30 cellular contexts compared by ENCODE assay signal in genomic region chr20:46371656-46372055, GRCh38. TPM values are rescaled to one million over a fixed set of nuclear protein-coding genes. Genes with fewer than 3 reads are reported as not detected.
DNase-seq lines count a peak whose midpoint lies in the region; ATAC-seq and TF ChIP-seq lines count a peak whose summit lies in the region.
"Had no signal": no experiment of that assay in that cellular context is flagged by ENCODE, and none has a peak within 500 bp of the region (broad histone marks: within the 10 kb centered on the region; RNA-seq: fewer than 3 reads in every experiment).

No MANE protein-coding gene starts in this region.

- H3K9ac ChIP-seq in adipocyte (ENCODE audit: low read length), result peak overlapping the region; percentile 42

- H3K4me3 Mint-ChIP-seq in naive thymus-derived CD8-positive, alpha-beta T cell, result no peak overlapping the region
- H3K4me3 Mint-ChIP-seq: GM23338, nephron, type B pancreatic cell had no signal

- peaks cover 6 to 96% (median 36%) of the 10 kb centered on the region in 3 donors for H3K36me3 Mint-ChIP-seq in naive thymus-derived CD8-positive, alpha-beta T cell

- TF ChIP-seq CTCF in AG10803 (conservative IDR thresholded peaks at IDR 0.05; ENCODE audit: low read length), result no peak

- no peaks in the 10 kb centered on the region for H3K27me3 ChIP-seq in adipocyte (replicated peaks; ENCODE audit: control insufficient read depth, insufficient read depth, low read length)
- H3K27me3 ChIP-seq: heart right ventricle, MG63, ovary, SJSA1 had no signal

- no peaks in the 10 kb centered on the region for H3K9me3 ChIP-seq in adipocyte (ENCODE audit: control insufficient read depth, low read length)
- H3K9me3 ChIP-seq: heart right ventricle, lower lobe of right lung, MG63, ovary, SJSA1 had no signal

- H3K36me3 ChIP-seq in adipocyte (ENCODE audit: control insufficient read depth, insufficient read depth, low read length, severe bottlenecking), result peaks cover 97% of the 10 kb centered on the region
- H3K36me3 ChIP-seq: ovary had no signal

- H3K4me1 Mint-ChIP-seq in naive thymus-derived CD8-positive, alpha-beta T cell, result peaks cover 5 to 22% (median 10%) of the 10 kb centered on the region in 4 donors
- H3K4me1 Mint-ChIP-seq: GM23338, nephron had no signal

- H3K4me3 ChIP-seq in AG10803 (ENCODE audit: low read length), result no peak overlapping the region
- no peak overlapping the region for H3K4me3 ChIP-seq in adipocyte (ENCODE audit: low read length)
- H3K4me3 ChIP-seq: coronary artery, GM23338, heart right ventricle, K562, lower lobe of right lung, MG63, ovary, SJSA1, smooth muscle cell had no signal

- POLR2A ChIA-PET in naive thymus-derived CD8-positive, alpha-beta T cell (lab: Charles Lee), result no interaction called here

- no peaks in the 10 kb centered on the region for H3K27me3 Mint-ChIP-seq in naive thymus-derived CD8-positive, alpha-beta T cell
- H3K27me3 Mint-ChIP-seq: type B pancreatic cell had no signal

- no peaks in the 10 kb centered on the region for H3K9me3 Mint-ChIP-seq in naive thymus-derived CD8-positive, alpha-beta T cell
- H3K9me3 Mint-ChIP-seq: GM23338, nephron, type B pancreatic cell had no signal

- peak overlapping the region in 6 of 10 donors; percentile 28 to 77 (median 40) for H3K27ac Mint-ChIP-seq in naive thymus-derived CD8-positive, alpha-beta T cell
- H3K27ac Mint-ChIP-seq: GM23338, nephron, type B pancreatic cell had no signal

- DNase-seq in AG10803 (ENCODE audit: low read depth), result peak; percentile 36
- DNase-seq in HS-5 (ENCODE audit: low read depth), result peak; percentile 62
- no peak for DNase-seq in adipocyte (ENCODE audit: low read depth)
- DNase-seq in naive thymus-derived CD8-positive, alpha-beta T cell, result no peak
- DNase-seq in NCI-H2107 (lab: John Stamatoyannopoulos, UW), result no peak
- no peak for DNase-seq in activated gamma-delta T cell (lab: John Stamatoyannopoulos, UW)
- DNase-seq in HCEC 1CT, result no peak
- DNase-seq: activated naive CD4-positive, alpha-beta T cell; activated T-cell treated with anti-CD3 and anti-CD28 coated beads, Interleukin-2, amount 50 U/mL, for 1 hour; C1 segment of cervical spinal cord; effector memory CD4-positive, alpha-beta T cell; foreskin melanocyte; heart right ventricle; lower lobe of right lung; MG63; NCI-H146; NCI-H446; NCI-H774; ovary; stimulated activated CD4-positive, alpha-beta T cell treated with anti-CD3 and anti-CD28 coated beads, Interleukin-1b, Interleukin-23, amount 100 ng/mL, for 48 hours; stimulated activated CD8-positive, alpha-beta memory T cell treated with anti-CD3 and anti-CD28 coated beads, Interleukin-4, amount 100 ng/mL, for 48 hours; T-helper 1 cell had no signal

- H3K4me1 ChIP-seq in adipocyte (ENCODE audit: control insufficient read depth, insufficient read depth, low read length), result peaks cover 37% of the 10 kb centered on the region
- H3K4me1 ChIP-seq: lower lobe of right lung, SJSA1 had no signal

- no peak for ATAC-seq in naive thymus-derived CD8-positive, alpha-beta T cell
- no peak for ATAC-seq in HG03432 (IDR thresholded peaks at IDR 0.05; ENCODE audit: unreplicated experiment)
- ATAC-seq: GM23338, K562, lower lobe of right lung had no signal

RNA-seq across cellular contexts. Expression of gene ELMO2, which starts 34.8 kb away (rescaled TPM):
- total RNA-seq in naive thymus-derived CD8-positive, alpha-beta T cell, result 10 to 100 TPM; 56.0 to 58.0 TPM
- 10 to 100 TPM; 26.2 to 51.1 (median 34.9) TPM for polyA plus RNA-seq in naive thymus-derived CD8-positive, alpha-beta T cell

Comparison
In these comparisons a context has a peak if more than half of its experiments do, and no peak if none do; other contexts are left out.
1. DNase-seq: peak in AG10803 (single experiment) and HS-5 (single experiment); none in adipocyte (single experiment), naive thymus-derived CD8-positive, alpha-beta T cell (0 of 10), NCI-H2107 (single experiment), activated gamma-delta T cell (single experiment) and HCEC 1CT (single experiment).